In the genomic region with DNA sequence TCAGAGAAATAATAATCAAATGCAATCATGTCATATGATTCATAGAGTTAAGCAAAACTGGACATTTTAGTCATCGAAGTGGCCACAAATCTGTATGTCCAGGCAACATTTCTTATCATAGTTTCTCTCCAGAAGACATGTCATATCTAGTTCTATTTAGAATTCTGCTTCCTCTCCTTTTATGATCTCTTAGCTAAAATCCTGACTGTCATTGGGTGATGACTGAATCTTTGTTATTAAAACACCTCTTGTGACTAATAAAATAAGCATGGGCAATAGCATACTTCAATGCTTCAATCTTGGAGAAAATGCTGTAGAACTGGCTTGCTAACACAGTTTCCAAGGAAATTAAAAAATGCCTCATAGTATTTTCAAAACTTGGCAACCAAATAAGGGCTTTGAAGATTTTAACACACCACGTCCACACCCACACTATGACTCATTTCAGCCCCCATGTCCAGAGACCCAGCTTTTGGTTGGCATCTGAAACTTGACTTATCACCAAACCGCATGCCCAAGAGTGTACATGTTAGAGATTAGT, we compare ENCODE assay signal across 1 cellular context.
TF ChIP-seq lines count a peak whose summit lies in the region.

No MANE protein-coding gene starts in this region.

TF ChIP-seq in HCT116, 20 proteins besides CTCF, POLR2A, EP300 and RAD21 (continued from another document):
- no peak for TF ChIP-seq EGR1 (IDR thresholded peaks at IDR 0.05; ENCODE audit: low read depth)
- no peak for TF ChIP-seq ELF1 (IDR thresholded peaks at IDR 0.05; ENCODE audit: borderline replicate concordance, low read depth)
- TF ChIP-seq YY1 (IDR thresholded peaks at IDR 0.05; ENCODE audit: extremely low read depth, insufficient replicate concordance, low read depth, low read length): no peak
- no peak for TF ChIP-seq EZH2 (IDR thresholded peaks at IDR 0.05)
- TF ChIP-seq, protein P1, sequence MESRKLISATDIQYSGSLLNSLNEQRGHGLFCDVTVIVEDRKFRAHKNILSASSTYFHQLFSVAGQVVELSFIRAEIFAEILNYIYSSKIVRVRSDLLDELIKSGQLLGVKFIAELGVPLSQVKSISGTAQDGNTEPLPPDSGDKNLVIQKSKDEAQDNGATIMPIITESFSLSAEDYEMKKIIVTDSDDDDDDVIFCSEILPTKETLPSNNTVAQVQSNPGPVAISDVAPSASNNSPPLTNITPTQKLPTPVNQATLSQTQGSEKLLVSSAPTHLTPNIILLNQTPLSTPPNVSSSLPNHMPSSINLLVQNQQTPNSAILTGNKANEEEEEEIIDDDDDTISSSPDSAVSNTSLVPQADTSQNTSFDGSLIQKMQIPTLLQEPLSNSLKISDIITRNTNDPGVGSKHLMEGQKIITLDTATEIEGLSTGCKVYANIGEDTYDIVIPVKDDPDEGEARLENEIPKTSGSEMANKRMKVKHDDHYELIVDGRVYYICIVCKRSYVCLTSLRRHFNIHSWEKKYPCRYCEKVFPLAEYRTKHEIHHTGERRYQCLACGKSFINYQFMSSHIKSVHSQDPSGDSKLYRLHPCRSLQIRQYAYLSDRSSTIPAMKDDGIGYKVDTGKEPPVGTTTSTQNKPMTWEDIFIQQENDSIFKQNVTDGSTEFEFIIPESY (IDR thresholded peaks at IDR 0.05; ENCODE audit: extremely low read depth, insufficient replicate concordance, low read length): no peak
